In genomic region chr5:154479160-154479943, GRCh38 we compare ENCODE assay signal across 11 cellular contexts. TPM values are rescaled to one million over a fixed set of nuclear protein-coding genes. Genes with fewer than 3 reads are reported as not detected.
A peak's percentile ranks its signal among the peaks of the same experiment; 100 is the strongest.
DNase-seq lines count a peak whose midpoint lies in the region; ATAC-seq lines count a peak whose summit lies in the region.
"Had no signal": no experiment of that assay in that cellular context is flagged by ENCODE, and none has a peak within 500 bp of the region (broad histone marks: within the 10 kb centered on the region; RNA-seq: fewer than 3 reads in every experiment).

No MANE protein-coding gene starts in this region.

- peaks cover 66% of the 10 kb centered on the region for H3K4me1 Mint-ChIP-seq in activated T-cell treated with anti-CD3 and anti-CD28 coated beads, Interleukin-2, amount 50 U/mL, for 24 hours (ENCODE audit: low read depth)
- peaks cover 22% of the 10 kb centered on the region for H3K4me1 Mint-ChIP-seq in activated CD8-positive, alpha-beta T cell treated with anti-CD3 and anti-CD28 coated beads, Interleukin-2, amount 10 ng/mL, durations not matched to agents 7 days and 5 days (ENCODE audit: low read depth)
- H3K4me1 Mint-ChIP-seq in immature natural killer cell: peaks cover 26 to 32% of the 10 kb centered on the region in 2 donors
- H3K4me1 Mint-ChIP-seq in stimulated activated memory B cell treated with anti-CD40 and anti-IgM and Interleukin-4, amounts not matched to agents 10 μg/mL and 1 μg/mL and 100 μg/mL, for 72 hours: peaks cover 45% of the 10 kb centered on the region

- peaks cover 95% of the 10 kb centered on the region for H3K27me3 Mint-ChIP-seq in activated T-cell treated with anti-CD3 and anti-CD28 coated beads, Interleukin-2, amount 50 U/mL, for 24 hours
- peaks cover 90% of the 10 kb centered on the region for H3K27me3 Mint-ChIP-seq in activated CD8-positive, alpha-beta T cell treated with anti-CD3 and anti-CD28 coated beads, Interleukin-2, amount 10 ng/mL, durations not matched to agents 7 days and 5 days (ENCODE audit: low read depth)
- H3K27me3 Mint-ChIP-seq in immature natural killer cell (ENCODE audit: low read depth in 3 of 3): peaks cover 34 to 61% (median 53%) of the 10 kb centered on the region in 3 donors
- peaks cover 92% of the 10 kb centered on the region for H3K27me3 Mint-ChIP-seq in stimulated activated memory B cell treated with anti-CD40 and anti-IgM and Interleukin-4, amounts not matched to agents 10 μg/mL and 1 μg/mL and 100 μg/mL, for 72 hours

- no peaks in the 10 kb centered on the region for H3K36me3 Mint-ChIP-seq in activated T-cell treated with anti-CD3 and anti-CD28 coated beads, Interleukin-2, amount 50 U/mL, for 24 hours (ENCODE audit: low read depth)
- peaks cover 2% of the 10 kb centered on the region for H3K36me3 Mint-ChIP-seq in activated CD8-positive, alpha-beta T cell treated with anti-CD3 and anti-CD28 coated beads, Interleukin-2, amount 10 ng/mL, durations not matched to agents 7 days and 5 days (ENCODE audit: low read depth)
- H3K36me3 Mint-ChIP-seq in immature natural killer cell: peaks cover 0 to 7% (median 0%) of the 10 kb centered on the region in 3 donors
- peaks cover 5% of the 10 kb centered on the region for H3K36me3 Mint-ChIP-seq in stimulated activated memory B cell treated with anti-CD40 and anti-IgM and Interleukin-4, amounts not matched to agents 10 μg/mL and 1 μg/mL and 100 μg/mL, for 72 hours

- peak overlapping the region; percentile 76 for H3K27ac Mint-ChIP-seq in activated T-cell treated with anti-CD3 and anti-CD28 coated beads, Interleukin-2, amount 50 U/mL, for 24 hours
- H3K27ac Mint-ChIP-seq in activated CD8-positive, alpha-beta T cell treated with anti-CD3 and anti-CD28 coated beads, Interleukin-2, amount 10 ng/mL, durations not matched to agents 7 days and 5 days: peak overlapping the region; percentile 76
- H3K27ac Mint-ChIP-seq in immature natural killer cell: no peak overlapping the region
- H3K27ac Mint-ChIP-seq in stimulated activated memory B cell treated with anti-CD40 and anti-IgM and Interleukin-4, amounts not matched to agents 10 μg/mL and 1 μg/mL and 100 μg/mL, for 72 hours: no peak overlapping the region

- POLR2A ChIA-PET in activated CD8-positive, alpha-beta T cell treated with anti-CD3 and anti-CD28 coated beads, Interleukin-2, amount 10 ng/mL, durations not matched to agents 7 days and 5 days (lab: Charles Lee): no interaction called here

- peak; percentile 43 for DNase-seq in activated T-cell treated with anti-CD3 and anti-CD28 coated beads, Interleukin-2, amount 50 U/mL, for 24 hours
- no peak for DNase-seq in activated T-cell treated with anti-CD3 and anti-CD28 coated beads for 4 hours
- no peak for DNase-seq in activated CD8-positive, alpha-beta T cell treated with anti-CD3 and anti-CD28 coated beads, Interleukin-2, amount 10 ng/mL, durations not matched to agents 7 days and 5 days
- no peak for DNase-seq in immature natural killer cell
- no peak for DNase-seq in nucleus accumbens (lab: John Stamatoyannopoulos, UW)
- no peak for DNase-seq in iPS-NIHi7 (ENCODE audit: extremely low spot score)
- no peak for DNase-seq in SW480 (ENCODE audit: low spot score)
- DNase-seq: activated gamma-delta T cell treated with Interleukin-2 at 50 U/mL for 16 hours, dermis blood vessel endothelial cell, NCI-H1930 had no signal

- ATAC-seq in activated CD8-positive, alpha-beta T cell treated with anti-CD3 and anti-CD28 coated beads, Interleukin-2, amount 10 ng/mL, durations not matched to agents 7 days and 5 days: no peak
- ATAC-seq in stimulated activated memory B cell treated with anti-CD40 and anti-IgM and Interleukin-4, amounts not matched to agents 10 μg/mL and 1 μg/mL and 100 μg/mL, for 72 hours: no peak

- CTCF ChIA-PET in activated CD8-positive, alpha-beta T cell treated with anti-CD3 and anti-CD28 coated beads, Interleukin-2, amount 10 ng/mL, durations not matched to agents 7 days and 5 days (lab: Charles Lee): interaction anchor here (1.0 kb wide), 1 partner anchor 11 kb away, joined by 3 read pairs; no protein-coding TSS in a partner anchor

- H3K9me3 Mint-ChIP-seq in activated T-cell treated with anti-CD3 and anti-CD28 coated beads, Interleukin-2, amount 50 U/mL, for 24 hours: no peaks in the 10 kb centered on the region
- no peaks in the 10 kb centered on the region for H3K9me3 Mint-ChIP-seq in activated CD8-positive, alpha-beta T cell treated with anti-CD3 and anti-CD28 coated beads, Interleukin-2, amount 10 ng/mL, durations not matched to agents 7 days and 5 days (ENCODE audit: insufficient read depth)
- H3K9me3 Mint-ChIP-seq in immature natural killer cell: peaks cover 0 to 2% (median 0%) of the 10 kb centered on the region in 6 donors
- peaks cover 4% of the 10 kb centered on the region for H3K9me3 Mint-ChIP-seq in stimulated activated memory B cell treated with anti-CD40 and anti-IgM and Interleukin-4, amounts not matched to agents 10 μg/mL and 1 μg/mL and 100 μg/mL, for 72 hours

- H3K4me3 Mint-ChIP-seq in activated T-cell treated with anti-CD3 and anti-CD28 coated beads, Interleukin-2, amount 50 U/mL, for 24 hours: no peak overlapping the region
- peak overlapping the region; percentile 31 for H3K4me3 Mint-ChIP-seq in activated CD8-positive, alpha-beta T cell treated with anti-CD3 and anti-CD28 coated beads, Interleukin-2, amount 10 ng/mL, durations not matched to agents 7 days and 5 days
- peak overlapping the region in 3 of 5 donors; percentile 16 to 60 (median 45) for H3K4me3 Mint-ChIP-seq in immature natural killer cell
- peak overlapping the region; percentile 21 for H3K4me3 Mint-ChIP-seq in stimulated activated memory B cell treated with anti-CD40 and anti-IgM and Interleukin-4, amounts not matched to agents 10 μg/mL and 1 μg/mL and 100 μg/mL, for 72 hours

RNA-seq across cellular contexts. Expression of gene HAND1, which starts 1.3 kb away (rescaled TPM):
- not detected for total RNA-seq in activated CD8-positive, alpha-beta T cell treated with anti-CD3 and anti-CD28 coated beads, Interleukin-2, amount 10 ng/mL, durations not matched to agents 7 days and 5 days
- polyA plus RNA-seq in immature natural killer cell: not detected
- total RNA-seq: dermis blood vessel endothelial cell had no signal

RNA-seq across cellular contexts. Expression of gene SAP30L, which starts 33.6 kb away (rescaled TPM):
- total RNA-seq in activated CD8-positive, alpha-beta T cell treated with anti-CD3 and anti-CD28 coated beads, Interleukin-2, amount 10 ng/mL, durations not matched to agents 7 days and 5 days: 10 to 100 TPM; 40.0 to 40.4 TPM
- 10 to 100 TPM; 20.6 to 45.3 (median 27.1) TPM for polyA plus RNA-seq in immature natural killer cell

Comparison
In these comparisons a context has a peak if more than half of its experiments do, and no peak if none do; other contexts are left out.
1. H3K27ac Mint-ChIP-seq: peak in activated T-cell treated with anti-CD3 and anti-CD28 coated beads, Interleukin-2, amount 50 U/mL, for 24 hours (single experiment) and activated CD8-positive, alpha-beta T cell treated with anti-CD3 and anti-CD28 coated beads, Interleukin-2, amount 10 ng/mL, durations not matched to agents 7 days and 5 days (single experiment); none in immature natural killer cell (0 of 6) and stimulated activated memory B cell treated with anti-CD40 and anti-IgM and Interleukin-4, amounts not matched to agents 10 μg/mL and 1 μg/mL and 100 μg/mL, for 72 hours (single experiment).